12 cellular contexts compared by ENCODE assay signal in genomic region chrX:24513416-24513815, GRCh38. TPM values are rescaled to one million over a fixed set of nuclear protein-coding genes. Genes with fewer than 3 reads are reported as not detected.
DNase-seq lines count a peak whose midpoint lies in the region; ATAC-seq and TF ChIP-seq lines count a peak whose summit lies in the region.
"Had no signal": no experiment of that assay in that cellular context is flagged by ENCODE, and none has a peak within 500 bp of the region (broad histone marks: within the 10 kb centered on the region; RNA-seq: fewer than 3 reads in every experiment).

No MANE protein-coding gene starts in this region.

- no peak for TF ChIP-seq CTCF in testis (IDR thresholded peaks at IDR 0.05)

- TF ChIP-seq POLR2A in testis (IDR thresholded peaks at IDR 0.05) = no peak

- H3K27ac ChIP-seq in testis = no peak overlapping the region

- intact Hi-C loops in testis (cut with DNase I; ENCODE audit: low total_unique reads) = no loop called here

- H3K27ac Mint-ChIP-seq in activated naive CD8-positive, alpha-beta T cell treated with anti-CD3 and anti-CD28 coated beads for 36 hours = peak overlapping the region; percentile 42
- H3K27ac Mint-ChIP-seq: activated naive CD8-positive, alpha-beta T cell treated with anti-CD3 and anti-CD28 coated beads, Interleukin-2, amount 10 ng/mL, durations not matched to agents 7 days and 5 days; progenitor cell of endocrine pancreas had no signal

- peaks cover 8% of the 10 kb centered on the region for H3K36me3 Mint-ChIP-seq in activated naive CD8-positive, alpha-beta T cell treated with anti-CD3 and anti-CD28 coated beads for 36 hours

- no peaks in the 10 kb centered on the region for H3K9me3 ChIP-seq in testis
- no peaks in the 10 kb centered on the region for H3K9me3 ChIP-seq in HAP-1

- in situ Hi-C loops in HAP-1 (cut with MboI; ENCODE audit: low sequenced_read_pairs) = no loop called here

- H3K4me1 Mint-ChIP-seq in activated naive CD8-positive, alpha-beta T cell treated with anti-CD3 and anti-CD28 coated beads for 36 hours = peaks cover 2% of the 10 kb centered on the region

- no peak for DNase-seq in activated naive CD8-positive, alpha-beta T cell treated with anti-CD3 and anti-CD28 coated beads for 36 hours
- no peak for DNase-seq in testis
- DNase-seq in HAP-1 (ENCODE audit: low spot score in 2 of 2) = no peak
- DNase-seq in NCI-H526 (lab: John Stamatoyannopoulos, UW) = no peak
- DNase-seq: activated naive CD8-positive, alpha-beta T cell treated with anti-CD3 and anti-CD28 coated beads, Interleukin-2, amount 10 ng/mL, durations not matched to agents 7 days and 5 days; EL; NCI-H2029 treated with DMSO at 0.1 percent for 48 hours; SW 1271 had no signal

- ATAC-seq in GM18867 (IDR thresholded peaks at IDR 0.05; ENCODE audit: unreplicated experiment) (peak; percentile 96), GM21367 (IDR thresholded peaks at IDR 0.05; ENCODE audit: unreplicated experiment) (peak; percentile 80), HG03095 (IDR thresholded peaks at IDR 0.05; ENCODE audit: unreplicated experiment) (peak; percentile 97)

- H3K4me1 ChIP-seq in testis (no peaks in the 10 kb centered on the region), HAP-1 (peaks cover 13% of the 10 kb centered on the region)

- no peaks in the 10 kb centered on the region for H3K36me3 ChIP-seq in testis (ENCODE audit: low read depth, missing control alignments)
- H3K36me3 ChIP-seq in HAP-1 (replicated peaks) = no peaks in the 10 kb centered on the region

- H3K27me3 ChIP-seq in testis (no peaks in the 10 kb centered on the region), HAP-1 (ENCODE audit: low read depth) (no peaks in the 10 kb centered on the region)

- no peaks in the 10 kb centered on the region for H3K9me3 Mint-ChIP-seq in activated naive CD8-positive, alpha-beta T cell treated with anti-CD3 and anti-CD28 coated beads for 36 hours
- H3K9me3 Mint-ChIP-seq: activated naive CD8-positive, alpha-beta T cell treated with anti-CD3 and anti-CD28 coated beads, Interleukin-2, amount 10 ng/mL, durations not matched to agents 7 days and 5 days had no signal

- 73 to 75% methylated on average over 4 to 5 of the region's 5 CpGs for WGBS in testis, 2 donors

- no peak overlapping the region for H3K4me3 Mint-ChIP-seq in activated naive CD8-positive, alpha-beta T cell treated with anti-CD3 and anti-CD28 coated beads for 36 hours
- H3K4me3 Mint-ChIP-seq: activated naive CD8-positive, alpha-beta T cell treated with anti-CD3 and anti-CD28 coated beads, Interleukin-2, amount 10 ng/mL, durations not matched to agents 7 days and 5 days had no signal

- H3K4me3 ChIP-seq in testis = no peak overlapping the region
- no peak overlapping the region for H3K4me3 ChIP-seq in HAP-1

- H3K27me3 Mint-ChIP-seq in activated naive CD8-positive, alpha-beta T cell treated with anti-CD3 and anti-CD28 coated beads for 36 hours = no peaks in the 10 kb centered on the region
- H3K27me3 Mint-ChIP-seq: activated naive CD8-positive, alpha-beta T cell treated with anti-CD3 and anti-CD28 coated beads, Interleukin-2, amount 10 ng/mL, durations not matched to agents 7 days and 5 days; progenitor cell of endocrine pancreas had no signal

RNA-seq across cellular contexts. Expression of gene PDK3, which starts 48.3 kb away (rescaled TPM):
- 10 to 100 TPM; 37.3 to 38.2 TPM for total RNA-seq in activated naive CD8-positive, alpha-beta T cell treated with anti-CD3 and anti-CD28 coated beads for 36 hours
- total RNA-seq in testis = 10 to 100 TPM; 71.1 to 74.8 TPM
- 28.1 TPM for polyA plus RNA-seq in testis (ENCODE audit: insufficient read depth, low read depth, low replicate concordance)
